Comparison of ENCODE assay signal across 11 cellular contexts in the genomic region with DNA sequence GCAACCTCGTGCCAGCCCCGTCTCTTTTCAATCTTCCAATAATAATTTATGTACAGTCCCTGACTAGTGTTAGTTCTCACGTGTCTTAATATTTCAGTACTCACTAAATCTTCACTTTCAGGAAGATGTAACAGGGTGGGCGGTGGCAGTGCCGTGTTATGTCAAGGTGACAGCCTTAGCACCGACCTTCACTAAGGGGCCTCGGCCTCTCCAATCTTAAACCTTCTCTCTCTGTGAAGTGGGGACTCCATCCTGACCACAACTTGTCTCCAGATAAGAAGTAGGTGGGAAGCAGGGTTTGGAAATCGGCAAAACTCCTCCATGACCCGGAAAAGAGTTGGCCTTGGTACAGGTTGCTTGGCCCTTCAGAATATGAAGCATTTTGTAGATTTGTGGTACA. TPM values are rescaled to one million over a fixed set of nuclear protein-coding genes. Genes with fewer than 3 reads are reported as not detected.
DNase-seq lines count a peak whose midpoint lies in the region; ATAC-seq, FAIRE-seq and TF ChIP-seq lines count a peak whose summit lies in the region.
"Had no signal": no experiment of that assay in that cellular context is flagged by ENCODE, and none has a peak within 500 bp of the region (broad histone marks: within the 10 kb centered on the region; RNA-seq: fewer than 3 reads in every experiment).

No MANE protein-coding gene starts in this region.

- POLR2A ChIA-PET in A549 (lab: Yijun Ruan, JAX): interaction anchor here (3.3 to 3.5 kb wide), 2 partner anchors 10 to 12 kb away, joined by 27 to 102 read pairs; no protein-coding TSS in a partner anchor

- peaks cover 55% of the 10 kb centered on the region for H3K36me3 Mint-ChIP-seq in activated naive CD8-positive, alpha-beta T cell treated with anti-CD3 and anti-CD28 coated beads for 36 hours

- peak overlapping the region; percentile 98 for H3K4me2 ChIP-seq in A549

- no peaks in the 10 kb centered on the region for H3K27me3 ChIP-seq in uterus

- ATAC-seq in A549: no peak

- no peak for TF ChIP-seq RAD21 in A549 (conservative IDR thresholded peaks at IDR 0.05 in 1 of 2, IDR thresholded peaks at IDR 0.05 in 1 of 2)

- peaks cover 60% of the 10 kb centered on the region for H3K4me1 Mint-ChIP-seq in activated naive CD8-positive, alpha-beta T cell treated with anti-CD3 and anti-CD28 coated beads for 36 hours

- peak overlapping the region; percentile 92 for H3K4me3 Mint-ChIP-seq in activated naive CD8-positive, alpha-beta T cell treated with anti-CD3 and anti-CD28 coated beads for 36 hours

- H3K27me3 Mint-ChIP-seq in activated naive CD8-positive, alpha-beta T cell treated with anti-CD3 and anti-CD28 coated beads for 36 hours: no peaks in the 10 kb centered on the region

- peak overlapping the region; percentile 94 to 98 for H3K9ac ChIP-seq in kidney (ENCODE audit: low read length in 2 of 2)

- TF ChIP-seq EP300 in A549 (IDR thresholded peaks at IDR 0.05): no peak

- FAIRE-seq in A549 (lab: Jason Lieb, UNC) (no peak), kidney (lab: Jason Lieb, UNC) (no peak)

- DNase-seq in A549 (ENCODE audit: low read depth in 1 of 2, low spot score in 1 of 2): no peak
- DNase-seq in HFF-Myc (ENCODE audit: extremely low read depth, low read depth): no peak
- no peak for DNase-seq in activated naive CD8-positive, alpha-beta T cell treated with anti-CD3 and anti-CD28 coated beads for 36 hours
- peak; percentile 33 for DNase-seq in kidney
- no peak for DNase-seq in T1000 (lab: John Stamatoyannopoulos, UW)
- no peak for DNase-seq in DMS 273 (lab: John Stamatoyannopoulos, UW; ENCODE audit: unreplicated experiment)
- no peak for DNase-seq in KBM-7
- DNase-seq in uterus: no peak
- DNase-seq: midbrain had no signal

- TF ChIP-seq CTCF in A549 (IDR thresholded peaks at IDR 0.05) (no peak), HFF-Myc (IDR thresholded peaks at IDR 0.05; ENCODE audit: low read depth, low read length, missing control alignments) (no peak), kidney (IDR thresholded peaks at IDR 0.05; ENCODE audit: borderline replicate concordance, extremely low read depth, insufficient read depth) (no peak), uterus (IDR thresholded peaks at IDR 0.05) (no peak)

- peaks cover 20 to 34% of the 10 kb centered on the region in 2 donors for H3K36me3 ChIP-seq in kidney (ENCODE audit: control insufficient read depth in 1 of 2, insufficient read depth in 2 of 2, low read length in 2 of 2)
- no peaks in the 10 kb centered on the region for H3K36me3 ChIP-seq in uterus

- 60% methylated on average over 9 of the region's 9 CpGs for WGBS in A549 (ENCODE audit: missing lambda C conversion rate)

- no peaks in the 10 kb centered on the region for H3K9me3 Mint-ChIP-seq in activated naive CD8-positive, alpha-beta T cell treated with anti-CD3 and anti-CD28 coated beads for 36 hours

- CTCF ChIA-PET in A549 (lab: Yijun Ruan, JAX): interaction anchor here (0.6 to 16.4 kb wide), 8 partner anchors 9 to 90 kb away, joined by 3 to 243 read pairs (median 5); no protein-coding TSS in a partner anchor

- H3K4me1 ChIP-seq in A549 (peaks cover 59% of the 10 kb centered on the region), kidney (ENCODE audit: control insufficient read depth in 1 of 2, insufficient read depth in 1 of 2, low read depth in 1 of 2, low read length in 2 of 2) (peaks cover 11 to 22% of the 10 kb centered on the region in 2 donors), uterus (peaks cover 6 to 27% of the 10 kb centered on the region in 2 donors)

- H3K27ac ChIP-seq in A549: peak overlapping the region; percentile 90 to 95
- no peak overlapping the region for H3K27ac ChIP-seq in kidney (ENCODE audit: low read depth in 2 of 2, low read length in 2 of 2)
- H3K27ac ChIP-seq in uterus: no peak overlapping the region

- intact Hi-C loops in kidney (cut with DNase I): no loop called here
- intact Hi-C loops in uterus (cut with DNase I; ENCODE audit: low total_unique reads): no loop called here

- H3K9me3 ChIP-seq in A549 (no peaks in the 10 kb centered on the region), kidney (ENCODE audit: control insufficient read depth in 1 of 2, low read length in 2 of 2) (no peaks in the 10 kb centered on the region), uterus (no peaks in the 10 kb centered on the region)

- in situ Hi-C loops in KBM-7 (cut with MboI; ENCODE audit: low pct_unique_long_range_greater_than_20kb, low sequenced_read_pairs): no loop called here

- H3K4me3 ChIP-seq in A549: peak overlapping the region; percentile 89
- peak overlapping the region; percentile 100 for H3K4me3 ChIP-seq in HFF-Myc (replicated peaks; ENCODE audit: low read depth, low read length)
- peak overlapping the region in 1 of 2 donors; percentile 87 for H3K4me3 ChIP-seq in kidney (ENCODE audit: low read length in 2 of 2)
- H3K4me3 ChIP-seq in uterus: no peak overlapping the region

- TF ChIP-seq POLR2A in A549 (IDR thresholded peaks at IDR 0.05; ENCODE audit: low read length) (no peak), uterus (IDR thresholded peaks at IDR 0.05) (no peak)

- H3K27ac Mint-ChIP-seq in activated naive CD8-positive, alpha-beta T cell treated with anti-CD3 and anti-CD28 coated beads for 36 hours: peak overlapping the region; percentile 96

TF ChIP-seq in A549, 52 proteins besides CTCF, POLR2A, EP300 and RAD21:
- 0 out of 2 replicates have a peak, but pooled peaks have one; percentile 6 for TF ChIP-seq RARB (CRISPR knock-in tag; IDR thresholded peaks at IDR 0.05)
- no peak for TF ChIP-seq HOXB13 (CRISPR knock-in tag; IDR thresholded peaks at IDR 0.05; ENCODE audit: low read depth)
- TF ChIP-seq FOSB (CRISPR knock-in tag; IDR thresholded peaks at IDR 0.05): 0 out of 2 replicates have a peak, but pooled peaks have one; percentile 29
TF ChIP-seq in A549: peak in this region for 2.

RNA-seq across cellular contexts. Expression of a gene that starts 1.8 kb away (rescaled TPM):
- 2,749 and 3,564 TPM in 2 replicates for polyA plus RNA-seq in A549 (2011; rRNA removed)
- polyA plus RNA-seq in A549 (2012; cell fraction: cytosol; rRNA removed): 3,114 and 3,796 TPM in 2 replicates
- 3,748 and 4,898 TPM in 2 replicates for polyA plus RNA-seq in A549 (2012; cell fraction: nucleus; rRNA removed)
- 7,778 to 7,989 TPM (median 7,924 TPM) in 3 replicates for polyA plus RNA-seq in A549 (2017; fragmentation: RNase III; extraction: RNeasy Plus Mini Kit Qiagen cat#74134 plus additional on column Dnase treatment)
- 2,997 and 3,081 TPM in 2 replicates for polyA minus RNA-seq in A549 (2011; rRNA and poly(A)+ RNA removed)
- total RNA-seq in activated naive CD8-positive, alpha-beta T cell treated with anti-CD3 and anti-CD28 coated beads for 36 hours: 1,000 to 10,000 TPM; 3,012 to 3,178 TPM
- total RNA-seq in kidney: 1,433 TPM
- 2,116 TPM for polyA plus RNA-seq in kidney (ENCODE audit: insufficient read depth, low read depth, low replicate concordance)
- 1,000 to 10,000 TPM in 2 of 4 donors, 100 to 1,000 TPM in 2; 324 to 1,895 (median 1,094) TPM for total RNA-seq in uterus

RNA-seq across cellular contexts. Expression of a gene that starts 15.2 kb away (rescaled TPM):
- 0.52 and 0.57 TPM in 2 replicates for polyA plus RNA-seq in A549 (2011; rRNA removed)
- polyA plus RNA-seq in A549 (2012; cell fraction: cytosol; rRNA removed): 0.53 and 0.65 TPM in 2 replicates
- 0.67 and 0.77 TPM in 2 replicates for polyA plus RNA-seq in A549 (2012; cell fraction: nucleus; rRNA removed)
- polyA plus RNA-seq in A549 (2017; fragmentation: RNase III; extraction: RNeasy Plus Mini Kit Qiagen cat#74134 plus additional on column Dnase treatment): 0.29 to 0.54 TPM (median 0.29 TPM) in 3 replicates
- polyA minus RNA-seq in A549 (2011; rRNA and poly(A)+ RNA removed): 0.41 and 0.58 TPM in 2 replicates
- 10 to 100 TPM; 28.8 to 32.2 TPM for total RNA-seq in activated naive CD8-positive, alpha-beta T cell treated with anti-CD3 and anti-CD28 coated beads for 36 hours
- total RNA-seq in kidney: 11.0 TPM
- polyA plus RNA-seq in kidney (ENCODE audit: insufficient read depth, low read depth, low replicate concordance): 0.32 TPM
- under 1 TPM in 2 of 4 donors, not detected in 2; 0.29 to 0.62 TPM for total RNA-seq in uterus
- total RNA-seq: Daoy had no signal

RNA-seq across cellular contexts. Expression of a gene that starts 17.0 kb away (rescaled TPM):
- polyA plus RNA-seq in A549 (2011; rRNA removed): not detected in 2 replicates
- not detected in 2 replicates for polyA plus RNA-seq in A549 (2012; cell fraction: cytosol; rRNA removed)
- not detected in 2 replicates for polyA plus RNA-seq in A549 (2012; cell fraction: nucleus; rRNA removed)
- polyA plus RNA-seq in A549 (2017; fragmentation: RNase III; extraction: RNeasy Plus Mini Kit Qiagen cat#74134 plus additional on column Dnase treatment): not detected in 3 replicates
- not detected in 2 replicates for polyA minus RNA-seq in A549 (2011; rRNA and poly(A)+ RNA removed)
- not detected for total RNA-seq in activated naive CD8-positive, alpha-beta T cell treated with anti-CD3 and anti-CD28 coated beads for 36 hours
- not detected for total RNA-seq in kidney
- not detected for polyA plus RNA-seq in kidney (ENCODE audit: insufficient read depth, low read depth, low replicate concordance)
- total RNA-seq in uterus: under 1 TPM in 1 of 4 donors, not detected in 3; 0.14 TPM
- total RNA-seq: Daoy, LHCN-M2 had no signal

RNA-seq across cellular contexts. Expression of a gene that starts 17.4 kb away (rescaled TPM):
- polyA plus RNA-seq in A549 (2011; rRNA removed) (not detected in 2 replicates), A549 (2017; fragmentation: RNase III; extraction: RNeasy Plus Mini Kit Qiagen cat#74134 plus additional on column Dnase treatment) (not detected in 3 replicates), kidney (ENCODE audit: insufficient read depth, low read depth, low replicate concordance) (not detected)
- polyA plus RNA-seq in A549 (2012; cell fraction: cytosol; rRNA removed): not detected in 2 replicates
- polyA plus RNA-seq in A549 (2012; cell fraction: nucleus; rRNA removed): not detected in 2 replicates
- not detected in 2 replicates for polyA minus RNA-seq in A549 (2011; rRNA and poly(A)+ RNA removed)
- not detected for total RNA-seq in activated naive CD8-positive, alpha-beta T cell treated with anti-CD3 and anti-CD28 coated beads for 36 hours
- total RNA-seq in kidney (not detected), uterus (not detected)
- total RNA-seq: Daoy, LHCN-M2 had no signal

RNA-seq across cellular contexts. Expression of a gene that starts 21.1 kb away (rescaled TPM):
- polyA plus RNA-seq in A549 (2011; rRNA removed) (34.5 and 38.0 TPM in 2 replicates), A549 (2017; fragmentation: RNase III; extraction: RNeasy Plus Mini Kit Qiagen cat#74134 plus additional on column Dnase treatment) (71.5 to 92.9 TPM (median 84.2 TPM) in 3 replicates), kidney (ENCODE audit: insufficient read depth, low read depth, low replicate concordance) (39.0 TPM)
- polyA plus RNA-seq in A549 (2012; cell fraction: cytosol; rRNA removed): 113 and 132 TPM in 2 replicates
- polyA plus RNA-seq in A549 (2012; cell fraction: nucleus; rRNA removed): 335 and 389 TPM in 2 replicates
- 33.2 and 39.9 TPM in 2 replicates for polyA minus RNA-seq in A549 (2011; rRNA and poly(A)+ RNA removed)
- 100 to 1,000 TPM; 285 to 295 TPM for total RNA-seq in activated naive CD8-positive, alpha-beta T cell treated with anti-CD3 and anti-CD28 coated beads for 36 hours
- total RNA-seq in kidney (139 TPM), uterus (100 to 1,000 TPM in 1 of 4 donors, 10 to 100 TPM in 3; 13.5 to 118 (median 37.1) TPM)

Comparison
In these comparisons a context has a peak if more than half of its experiments do, and no peak if none do; other contexts are left out.
1. H3K27ac ChIP-seq: peak in A549 (2 of 2); none in kidney (0 of 2) and uterus (0 of 2).
2. H3K4me3 ChIP-seq: peak in A549 (single experiment) and HFF-Myc (single experiment); none in uterus (0 of 2).